In genomic region chr1:118973032-118973431, GRCh38 we compare ENCODE assay signal across 18 cellular contexts. TPM values are rescaled to one million over a fixed set of nuclear protein-coding genes. Genes with fewer than 3 reads are reported as not detected.
DNase-seq lines count a peak whose midpoint lies in the region; ATAC-seq and TF ChIP-seq lines count a peak whose summit lies in the region.
"Had no signal": no experiment of that assay in that cellular context is flagged by ENCODE, and none has a peak within 500 bp of the region (broad histone marks: within the 10 kb centered on the region; RNA-seq: fewer than 3 reads in every experiment).

No MANE protein-coding gene starts in this region.

- CTCF ChIA-PET in activated CD4-positive, alpha-beta memory T cell treated with anti-CD3 and anti-CD28 coated beads, Interleukin-2, amount 10 ng/mL, durations not matched to agents 7 days and 5 days (lab: Charles Lee) = no interaction called here

- peaks cover 28% of the 10 kb centered on the region for H3K4me1 Mint-ChIP-seq in endothelial cell (ENCODE audit: unreplicated experiment)
- H3K4me1 Mint-ChIP-seq in activated CD4-positive, alpha-beta memory T cell treated with anti-CD3 and anti-CD28 coated beads, Interleukin-2, amount 10 ng/mL, durations not matched to agents 7 days and 5 days = no peaks in the 10 kb centered on the region
- H3K4me1 Mint-ChIP-seq: CD14-positive monocyte; CD4-positive, alpha-beta memory T cell had no signal

- H3K27ac ChIP-seq in subcutaneous abdominal adipose tissue (ENCODE audit: low read depth, low read length) = peak overlapping the region; percentile 32
- H3K27ac ChIP-seq: 22Rv1, A549, BLaER1 had no signal

- no peaks in the 10 kb centered on the region for H3K9me3 Mint-ChIP-seq in endothelial cell (ENCODE audit: unreplicated experiment)
- H3K9me3 Mint-ChIP-seq in activated CD4-positive, alpha-beta memory T cell treated with anti-CD3 and anti-CD28 coated beads, Interleukin-2, amount 10 ng/mL, durations not matched to agents 7 days and 5 days = no peaks in the 10 kb centered on the region

- no peaks in the 10 kb centered on the region for H3K27me3 ChIP-seq in subcutaneous abdominal adipose tissue (ENCODE audit: control insufficient read depth in 5 of 5, insufficient read depth in 4 of 5, low read length in 5 of 5)
- H3K27me3 ChIP-seq: BLaER1 had no signal

- peaks cover 8 to 73% (median 44%) of the 10 kb centered on the region in 5 donors for H3K4me1 ChIP-seq in subcutaneous abdominal adipose tissue (ENCODE audit: control insufficient read depth in 5 of 5, insufficient read depth in 5 of 5, low read length in 5 of 5)
- H3K4me1 ChIP-seq: A549, BLaER1, HAP-1 had no signal

- no peak for TF ChIP-seq CTCF in endothelial cell (IDR thresholded peaks at IDR 0.05; ENCODE audit: unreplicated experiment)

- H3K36me3 Mint-ChIP-seq in endothelial cell (ENCODE audit: low read depth, unreplicated experiment) = peaks cover 26% of the 10 kb centered on the region
- H3K36me3 Mint-ChIP-seq in activated CD4-positive, alpha-beta memory T cell treated with anti-CD3 and anti-CD28 coated beads, Interleukin-2, amount 10 ng/mL, durations not matched to agents 7 days and 5 days (ENCODE audit: low read depth) = no peaks in the 10 kb centered on the region
- H3K36me3 Mint-ChIP-seq: CD14-positive monocyte; CD4-positive, alpha-beta memory T cell had no signal

- peak overlapping the region; percentile 20 for H3K4me3 Mint-ChIP-seq in endothelial cell (ENCODE audit: unreplicated experiment)
- H3K4me3 Mint-ChIP-seq in activated CD4-positive, alpha-beta memory T cell treated with anti-CD3 and anti-CD28 coated beads, Interleukin-2, amount 10 ng/mL, durations not matched to agents 7 days and 5 days = no peak overlapping the region
- H3K4me3 Mint-ChIP-seq: CD14-positive monocyte; CD4-positive, alpha-beta memory T cell had no signal

- intact Hi-C loops in sciatic nerve (cut with DNase I) = no loop called here

- H3K9ac ChIP-seq in subcutaneous abdominal adipose tissue (ENCODE audit: low read length in 5 of 5) = no peak overlapping the region
- H3K9ac ChIP-seq: BLaER1 had no signal

- POLR2A ChIA-PET in activated CD4-positive, alpha-beta memory T cell treated with anti-CD3 and anti-CD28 coated beads, Interleukin-2, amount 10 ng/mL, durations not matched to agents 7 days and 5 days (lab: Charles Lee) = no interaction called here

- peaks cover 2% of the 10 kb centered on the region for H3K27me3 Mint-ChIP-seq in endothelial cell (ENCODE audit: unreplicated experiment)
- H3K27me3 Mint-ChIP-seq in activated CD4-positive, alpha-beta memory T cell treated with anti-CD3 and anti-CD28 coated beads, Interleukin-2, amount 10 ng/mL, durations not matched to agents 7 days and 5 days = peaks cover 19% of the 10 kb centered on the region

- DNase-seq in AG20443 (ENCODE audit: low spot score) (peak; percentile 9), endothelial cell (ENCODE audit: low spot score) (no peak), sciatic nerve (ENCODE audit: low spot score) (no peak), NCI-H1092 (lab: John Stamatoyannopoulos, UW) (no peak), RKO (ENCODE audit: low spot score) (no peak), NCI-H524 (lab: John Stamatoyannopoulos, UW) (no peak)
- DNase-seq in activated CD4-positive, alpha-beta memory T cell treated with anti-CD3 and anti-CD28 coated beads, Interleukin-2, amount 10 ng/mL, durations not matched to agents 7 days and 5 days = no peak
- DNase-seq: CD4-positive, alpha-beta memory T cell; DMS153; DMS79; GDM1 had no signal

- H3K36me3 ChIP-seq in subcutaneous abdominal adipose tissue (ENCODE audit: control insufficient read depth in 5 of 5, insufficient read depth in 5 of 5, low read length in 5 of 5) = no peaks in the 10 kb centered on the region
- H3K36me3 ChIP-seq: BLaER1, HAP-1 had no signal

- H3K9me3 ChIP-seq in subcutaneous abdominal adipose tissue (ENCODE audit: control insufficient read depth in 5 of 5, low read length in 5 of 5) = no peaks in the 10 kb centered on the region
- H3K9me3 ChIP-seq: A549, BLaER1, HAP-1 had no signal

- no peak overlapping the region for H3K27ac Mint-ChIP-seq in endothelial cell (ENCODE audit: unreplicated experiment)
- H3K27ac Mint-ChIP-seq in activated CD4-positive, alpha-beta memory T cell treated with anti-CD3 and anti-CD28 coated beads, Interleukin-2, amount 10 ng/mL, durations not matched to agents 7 days and 5 days = no peak overlapping the region
- H3K27ac Mint-ChIP-seq: CD4-positive, alpha-beta memory T cell had no signal

- peak; percentile 6 for ATAC-seq in sciatic nerve
- ATAC-seq: A549 had no signal

- no peak overlapping the region for H3K4me3 ChIP-seq in subcutaneous abdominal adipose tissue (ENCODE audit: low read depth in 1 of 5, low read length in 5 of 5)
- H3K4me3 ChIP-seq: A549, BLaER1, HAP-1 had no signal

RNA-seq across cellular contexts. Expression of gene TBX15, which starts 15.1 kb away (rescaled TPM):
- total RNA-seq in endothelial cell (ENCODE audit: unreplicated experiment) (38.0 TPM), sciatic nerve (12.5 TPM)
- not detected for total RNA-seq in activated CD4-positive, alpha-beta memory T cell treated with anti-CD3 and anti-CD28 coated beads, Interleukin-2, amount 10 ng/mL, durations not matched to agents 7 days and 5 days
- total RNA-seq: CD4-positive, alpha-beta memory T cell; H4 had no signal

Comparison
In these comparisons a context has a peak if more than half of its experiments do, and no peak if none do; other contexts are left out.
1. RNA of gene TBX15, which starts 15.1 kb away (total RNA-seq): 38.0 TPM in endothelial cell (single experiment) and 12.5 TPM in sciatic nerve (single experiment); not detected in activated CD4-positive, alpha-beta memory T cell treated with anti-CD3 and anti-CD28 coated beads, Interleukin-2, amount 10 ng/mL, durations not matched to agents 7 days and 5 days; every median in the first group is over 10 times any median in the second.